ENCODE assay signal across 20 cellular contexts in the genomic region with DNA sequence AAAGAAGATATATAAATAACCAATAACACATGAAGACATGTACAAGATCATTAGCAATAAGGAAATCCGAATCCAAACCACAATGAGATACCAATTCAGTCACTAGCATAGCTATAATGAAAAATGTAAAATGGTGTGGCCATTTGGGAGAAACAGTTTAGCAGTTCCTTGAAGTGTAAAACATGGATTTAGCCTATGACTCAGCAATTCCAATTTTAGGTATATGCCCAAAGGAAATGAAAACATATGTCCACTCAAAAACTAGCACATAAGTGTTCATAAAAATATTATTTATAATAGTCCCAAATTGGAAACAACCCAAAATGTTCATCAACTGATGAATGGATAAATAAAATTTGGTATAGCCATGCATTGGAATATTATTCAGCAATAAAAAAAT.
DNase-seq lines count a peak whose midpoint lies in the region; ATAC-seq, FAIRE-seq and TF ChIP-seq lines count a peak whose summit lies in the region.
"Had no signal": no experiment of that assay in that cellular context is flagged by ENCODE, and none has a peak within 500 bp of the region (broad histone marks: within the 10 kb centered on the region; RNA-seq: fewer than 3 reads in every experiment).

No MANE protein-coding gene starts in this region.

- no peak for TF ChIP-seq RAD21 in HepG2 (CRISPR knock-in tag; IDR thresholded peaks at IDR 0.05)
- no peak for TF ChIP-seq RAD21 in K562 (CRISPR knock-in tag; conservative IDR thresholded peaks at IDR 0.05 in 1 of 2, IDR thresholded peaks at IDR 0.05 in 1 of 2)

- no peaks in the 10 kb centered on the region for H3K9me1 ChIP-seq in K562 (ENCODE audit: control insufficient read depth, insufficient read depth, low read length)

- in situ Hi-C loops in HepG2 (cut with HindIII; ENCODE audit: extremely low pct_ligation_motif_present, low pct_unique_long_range_greater_than_20kb) (no loop called here), K562 (cut with MboI) (no loop called here)

- FAIRE-seq in HepG2 (lab: Jason Lieb, UNC) (no peak), K562 (lab: Jason Lieb, UNC) (no peak)
- FAIRE-seq: D721Med, GM12891, GM19239 had no signal

- H3K9ac ChIP-seq in HepG2 (ENCODE audit: insufficient read depth, low read depth, low read length) (no peak overlapping the region), K562 (ENCODE audit: insufficient read depth in 1 of 2, low read depth in 2 of 2, low read length in 2 of 2) (no peak overlapping the region)
- H3K9ac ChIP-seq: BLaER1 treated with 17β-estradiol and CSF1 and Interleukin-3, amounts not matched to agents 10 nM and 100 nM had no signal

- H3K4me2 ChIP-seq in HepG2 (ENCODE audit: low read depth, low read length) (no peak overlapping the region), PC-9 (no peak overlapping the region), K562 (ENCODE audit: insufficient read depth, low read length) (no peak overlapping the region)
- H3K4me2 ChIP-seq: BLaER1 treated with 17β-estradiol and CSF1 and Interleukin-3, amounts not matched to agents 10 nM and 100 nM had no signal

- TF ChIP-seq POLR2A in HepG2 (IDR thresholded peaks at IDR 0.05; ENCODE audit: insufficient read depth in 1 of 2, low read depth in 2 of 2, low read length in 2 of 2) (no peak), right lobe of liver (IDR thresholded peaks at IDR 0.05) (no peak), K562 (conservative IDR thresholded peaks at IDR 0.05) (no peak)

- H3K27me3 ChIP-seq in HepG2 (ENCODE audit: control insufficient read depth in 1 of 2, insufficient read depth in 2 of 2, low read length in 2 of 2) (no peaks in the 10 kb centered on the region), right lobe of liver (no peaks in the 10 kb centered on the region), PC-9 (ENCODE audit: insufficient read depth, low read depth) (no peaks in the 10 kb centered on the region), K562 (ENCODE audit: control insufficient read depth in 2 of 2, insufficient read depth in 2 of 2, low read length in 2 of 2) (no peaks in the 10 kb centered on the region)
- H3K27me3 ChIP-seq: BLaER1 treated with 17β-estradiol and CSF1 and Interleukin-3, amounts not matched to agents 10 nM and 100 nM had no signal

- H4K20me1 ChIP-seq in HepG2 (ENCODE audit: insufficient read depth, low read length) (no peaks in the 10 kb centered on the region), PC-9 (ENCODE audit: insufficient read depth) (no peaks in the 10 kb centered on the region), K562 (replicated peaks; ENCODE audit: control insufficient read depth, insufficient read depth, low read length) (no peaks in the 10 kb centered on the region)
- H4K20me1 ChIP-seq: BLaER1 treated with 17β-estradiol and CSF1 and Interleukin-3, amounts not matched to agents 10 nM and 100 nM had no signal

- H3K27ac ChIP-seq in HepG2 (ENCODE audit: extremely low read length, insufficient read depth, low read length): no peak overlapping the region
- H3K27ac ChIP-seq in right lobe of liver: no peak overlapping the region
- no peak overlapping the region for H3K27ac ChIP-seq in PC-9
- no peak overlapping the region for H3K27ac ChIP-seq in K562 (ENCODE audit: extremely low read depth, low read depth, low read length)
- H3K27ac ChIP-seq: 22Rv1; BLaER1 treated with 17β-estradiol and CSF1 and Interleukin-3, amounts not matched to agents 10 nM and 100 nM; C4-2B had no signal

- no peak for TF ChIP-seq CTCF in HepG2 (CRISPR knock-in tag; IDR thresholded peaks at IDR 0.05)
- no peak for TF ChIP-seq CTCF in right lobe of liver (IDR thresholded peaks at IDR 0.05)
- TF ChIP-seq CTCF in PC-9 (conservative IDR thresholded peaks at IDR 0.05): no peak
- no peak for TF ChIP-seq CTCF in K562 (IDR thresholded peaks at IDR 0.05 in 2 of 3, conservative IDR thresholded peaks at IDR 0.05 in 1 of 3; ENCODE audit: insufficient read depth in 2 of 3, low read depth in 1 of 3, low read length in 3 of 3)

- no peak for DNase-seq in HepG2 (ENCODE audit: low spot score)
- no peak for DNase-seq in right lobe of liver
- no peak for DNase-seq in PC-9
- no peak for DNase-seq in K562 (ENCODE audit: extremely low read depth in 1 of 4, low spot score in 3 of 4)
- no peak for DNase-seq in dedifferentiated amniotic fluid mesenchymal stem cell (ENCODE audit: extremely low spot score)
- DNase-seq in T-helper 1 cell: no peak
- DNase-seq: ACHN; Caco-2; Calu3; CD4-positive, alpha-beta T cell; CD8-positive, alpha-beta T cell; DMS79 treated with DMSO at 0.1 percent for 48 hours; GF-D8 had no signal

- BruUV-seq in HepG2 (replicated peaks; lab: Mats Ljungman, UMichigan) (no TSS peak), PC-9 (replicated peaks; lab: Mats Ljungman, UMichigan) (no TSS peak), K562 (replicated peaks; lab: Mats Ljungman, UMichigan) (no TSS peak)

- H3K79me2 ChIP-seq in HepG2 (ENCODE audit: insufficient read depth, low read length) (no peaks in the 10 kb centered on the region), PC-9 (ENCODE audit: low read depth) (no peaks in the 10 kb centered on the region), K562 (ENCODE audit: control insufficient read depth, insufficient read depth, low read length) (no peaks in the 10 kb centered on the region)

- H3K9me3 ChIP-seq in HepG2 (ENCODE audit: low read length) (no peaks in the 10 kb centered on the region), right lobe of liver (no peaks in the 10 kb centered on the region), PC-9 (ENCODE audit: insufficient read depth, low read depth) (no peaks in the 10 kb centered on the region), K562 (replicated peaks; ENCODE audit: control insufficient read depth, insufficient read depth, low read depth, low read length) (no peaks in the 10 kb centered on the region; the same call in 1 of the 2 replicates)
- H3K9me3 ChIP-seq: BLaER1 treated with 17β-estradiol and CSF1 and Interleukin-3, amounts not matched to agents 10 nM and 100 nM had no signal

- TF ChIP-seq EP300 in HepG2 (IDR thresholded peaks at IDR 0.05; ENCODE audit: low read depth in 2 of 2, low read length in 2 of 2) (no peak), HepG2 (CRISPR knock-in tag; IDR thresholded peaks at IDR 0.05; ENCODE audit: borderline replicate concordance) (no peak), K562 (IDR thresholded peaks at IDR 0.05; ENCODE audit: low read length) (no peak)

- POLR2A ChIA-PET in HepG2 (lab: Yijun Ruan, JAX): no interaction called here
- POLR2A ChIA-PET in PC-9 (lab: Charles Lee; ENCODE audit: unreplicated experiment): no interaction called here
- POLR2A ChIA-PET in K562 (lab: Yijun Ruan, JAX): no interaction called here

- no peaks in the 10 kb centered on the region for H3F3A ChIP-seq in PC-9 (ENCODE audit: insufficient read depth, low read depth)

- 0% methylated on average over 1 of the region's 1 CpG for WGBS in HepG2 (ENCODE audit: low lambda C conversion rate)
- 33% methylated on average over 1 of the region's 1 CpG for WGBS in right lobe of liver (ENCODE audit: insufficient coverage, low coverage, low lambda C conversion rate, missing lambda C conversion rate)
- 0% methylated on average over 1 of the region's 1 CpG for WGBS in K562 (ENCODE audit: insufficient coverage, low coverage, missing lambda C conversion rate)

- ATAC-seq in HepG2 (no peak), right lobe of liver (no peak), K562 (no peak), HG02840 (IDR thresholded peaks at IDR 0.05; ENCODE audit: low FRiP score, unreplicated experiment) (no peak)
- ATAC-seq: CD8-positive, alpha-beta T cell had no signal

- H3K4me1 ChIP-seq in HepG2 (ENCODE audit: insufficient read depth, low read length): no peaks in the 10 kb centered on the region
- H3K4me1 ChIP-seq in right lobe of liver: peaks cover 0 to 5% (median 0%) of the 10 kb centered on the region in 4 donors
- no peaks in the 10 kb centered on the region for H3K4me1 ChIP-seq in PC-9 (replicated peaks; ENCODE audit: insufficient read depth)
- no peaks in the 10 kb centered on the region for H3K4me1 ChIP-seq in K562 (replicated peaks in 1 of 2; ENCODE audit: control insufficient read depth in 2 of 2, insufficient read depth in 2 of 2, low read length in 2 of 2)
- H3K4me1 ChIP-seq: BLaER1 treated with 17β-estradiol and CSF1 and Interleukin-3, amounts not matched to agents 10 nM and 100 nM; Caco-2 had no signal

- no peak overlapping the region for H2AFZ ChIP-seq in HepG2 (ENCODE audit: low read length)
- peak overlapping the region; percentile 42; the same call in 1 of the 2 replicates for H2AFZ ChIP-seq in PC-9
- H2AFZ ChIP-seq in K562 (ENCODE audit: low read depth, low read length): no peak overlapping the region

- no peak overlapping the region for H3K4me3 ChIP-seq in HepG2 (replicated peaks in 1 of 3; ENCODE audit: insufficient read depth in 1 of 3, low read depth in 2 of 3, low read length in 3 of 3)
- no peak overlapping the region for H3K4me3 ChIP-seq in right lobe of liver
- H3K4me3 ChIP-seq in PC-9: no peak overlapping the region
- no peak overlapping the region for H3K4me3 ChIP-seq in K562
- H3K4me3 ChIP-seq: BLaER1 treated with 17β-estradiol and CSF1 and Interleukin-3, amounts not matched to agents 10 nM and 100 nM had no signal

- H3K36me3 ChIP-seq in HepG2 (replicated peaks in 1 of 2; ENCODE audit: control insufficient read depth in 1 of 2, insufficient read depth in 2 of 2, low read length in 2 of 2): no peaks in the 10 kb centered on the region
- no peaks in the 10 kb centered on the region for H3K36me3 ChIP-seq in right lobe of liver
- H3K36me3 ChIP-seq in PC-9 (ENCODE audit: low read depth): no peaks in the 10 kb centered on the region
- H3K36me3 ChIP-seq in K562 (ENCODE audit: control insufficient read depth, insufficient read depth, low read length): no peaks in the 10 kb centered on the region
- H3K36me3 ChIP-seq: BLaER1 treated with 17β-estradiol and CSF1 and Interleukin-3, amounts not matched to agents 10 nM and 100 nM had no signal

- no peaks in the 10 kb centered on the region; the same call in 1 of the 2 replicates for H3K9me2 ChIP-seq in PC-9 (ENCODE audit: insufficient read depth)

- intact Hi-C loops in HepG2 (cut with micrococcal nuclease; ENCODE audit: unreplicated experiment): no loop called here
- intact Hi-C loops in right lobe of liver (cut with DNase I): no loop called here
- intact Hi-C loops in PC-9 (cut with micrococcal nuclease; ENCODE audit: unreplicated experiment): no loop called here
- intact Hi-C loops in K562 (cut with micrococcal nuclease): no loop called here

- CTCF ChIA-PET in HepG2 (lab: Yijun Ruan, JAX; ENCODE audit: low intra/inter-chr PET ratio, low total read pairs) (no interaction called here), PC-9 (lab: Charles Lee) (no interaction called here), K562 (lab: Yijun Ruan, JAX; ENCODE audit: low intra/inter-chr PET ratio) (no interaction called here)

TF ChIP-seq in K562, 482 proteins besides CTCF, POLR2A, EP300 and RAD21:
- TF ChIP-seq MAFG (tag; conservative IDR thresholded peaks at IDR 0.05) (peak; percentile 26; the same call in 1 of the 2 replicates), NFE2L1 (tag; IDR thresholded peaks at IDR 0.05; ENCODE audit: borderline replicate concordance, low read depth) (0 out of 2 replicates have a peak, but pooled peaks have one; percentile 20), NFE2 (IDR thresholded peaks at IDR 0.05; ENCODE audit: low read depth) (peak; percentile 22; the same call in 1 of the 2 replicates), PTRF (tag; IDR thresholded peaks at IDR 0.05) (no peak), ZNF57 (CRISPR knock-in tag; IDR thresholded peaks at IDR 0.05) (no peak)
